Comparison of ENCODE assay signal across 9 cellular contexts in the genomic region with DNA sequence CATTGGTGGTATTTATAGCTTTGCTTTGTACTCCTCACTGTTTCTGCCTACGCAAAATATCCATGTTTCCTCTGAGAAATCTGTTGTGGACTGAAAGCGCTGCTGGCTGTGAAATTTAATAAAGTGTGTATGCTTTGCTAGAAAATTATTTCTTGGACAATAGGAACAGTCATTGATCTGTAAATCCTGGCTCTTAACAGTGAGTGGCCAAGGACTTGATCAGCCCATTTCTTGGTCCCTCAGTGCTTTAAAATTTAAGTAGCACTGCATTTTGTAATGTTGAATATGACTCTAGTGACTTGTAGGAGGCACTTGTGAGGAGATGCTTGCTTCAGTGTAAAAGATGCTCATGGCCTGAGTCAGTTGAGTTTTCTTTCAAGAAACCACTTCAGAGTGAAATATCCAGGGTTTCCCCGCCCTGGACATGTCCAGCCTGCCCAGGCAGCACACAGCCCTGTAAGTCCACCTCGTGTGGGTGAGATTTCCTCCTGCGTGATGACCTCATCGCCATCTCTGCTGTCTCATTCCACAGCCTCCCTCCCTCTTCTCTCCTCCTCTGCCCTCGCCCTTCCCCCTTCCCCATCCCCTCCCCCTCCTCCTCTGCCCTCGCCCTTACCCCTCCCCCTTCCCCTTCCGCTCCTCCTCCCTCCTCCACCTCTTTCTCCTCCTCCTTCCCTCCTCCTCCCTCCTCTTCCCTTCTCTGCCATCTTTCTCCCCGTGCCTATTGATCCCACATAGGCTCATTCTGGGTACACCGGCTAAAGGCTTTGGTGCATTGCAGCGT. TPM values are rescaled to one million over a fixed set of nuclear protein-coding genes. Genes with fewer than 3 reads are reported as not detected.
A peak's percentile ranks its signal among the peaks of the same experiment; 100 is the strongest.
DNase-seq lines count a peak whose midpoint lies in the region; ATAC-seq and TF ChIP-seq lines count a peak whose summit lies in the region.
"Had no signal": no experiment of that assay in that cellular context is flagged by ENCODE, and none has a peak within 500 bp of the region (broad histone marks: within the 10 kb centered on the region; RNA-seq: fewer than 3 reads in every experiment).

No MANE protein-coding gene starts in this region.

- no peak for ATAC-seq in HG02588 (IDR thresholded peaks at IDR 0.05; ENCODE audit: unreplicated experiment)

- H3K4me3 ChIP-seq in esophagus squamous epithelium (no peak overlapping the region), A673 (ENCODE audit: low read depth, low read length, poor library complexity, severe bottlenecking) (no peak overlapping the region), colonic mucosa (no peak overlapping the region)

- POLR2A ChIA-PET in A673 (lab: Charles Lee; ENCODE audit: low non-redundant PET), result no interaction called here

- TF ChIP-seq CTCF in esophagus squamous epithelium (IDR thresholded peaks at IDR 0.05), result no peak
- no peak for TF ChIP-seq CTCF in neural crest cell (conservative IDR thresholded peaks at IDR 0.05)
- TF ChIP-seq CTCF in A673 (conservative IDR thresholded peaks at IDR 0.05; ENCODE audit: low read depth, low read length), result no peak
- TF ChIP-seq CTCF in colonic mucosa (IDR thresholded peaks at IDR 0.05), result no peak

- CTCF ChIA-PET in A673 (lab: Charles Lee), result no interaction called here

- H3K9me3 Mint-ChIP-seq in neural crest cell, result no peaks in the 10 kb centered on the region
- H3K9me3 Mint-ChIP-seq: IgD-negative memory B cell had no signal

- H3K27ac ChIP-seq in esophagus squamous epithelium, result peak overlapping the region; percentile 39 to 79 (median 72)
- no peak overlapping the region for H3K27ac ChIP-seq in A673 (ENCODE audit: low read depth, low read length, poor library complexity, severe bottlenecking)
- H3K27ac ChIP-seq in colonic mucosa, result no peak overlapping the region

- no peak for TF ChIP-seq POLR2A in esophagus squamous epithelium (IDR thresholded peaks at IDR 0.05)

- 32% methylated on average over 11 to 12 of the region's 12 CpGs for WGBS in esophagus squamous epithelium, 2 donors

- intact Hi-C loops in esophagus squamous epithelium (cut with DNase I) (no loop called here), A673 (cut with micrococcal nuclease; ENCODE audit: unreplicated experiment) (no loop called here), colonic mucosa (cut with DNase I) (no loop called here)

- H3K36me3 ChIP-seq in esophagus squamous epithelium (peaks cover 0 to 39% (median 7%) of the 10 kb centered on the region in 3 donors), A673 (ENCODE audit: insufficient read depth, low read length, poor library complexity, severe bottlenecking) (peaks cover 3% of the 10 kb centered on the region), colonic mucosa (no peaks in the 10 kb centered on the region)

- peaks cover 54% of the 10 kb centered on the region for H3K4me1 Mint-ChIP-seq in neural crest cell

- H3K27ac Mint-ChIP-seq in neural crest cell (ENCODE audit: unreplicated experiment), result peak overlapping the region; percentile 95
- H3K27ac Mint-ChIP-seq: IgD-negative memory B cell had no signal

- H3K4me3 Mint-ChIP-seq in neural crest cell, result peak overlapping the region; percentile 47
- H3K4me3 Mint-ChIP-seq: IgD-negative memory B cell had no signal

- DNase-seq in ELR (ENCODE audit: low read depth) (peak; percentile 93), RKO (ENCODE audit: low spot score) (peak; percentile 48), esophagus squamous epithelium (lab: John Stamatoyannopoulos, UW) (no peak), neural crest cell (ENCODE audit: low read depth, low spot score) (peak; percentile 28), A673 (ENCODE audit: low spot score) (no peak), colonic mucosa (no peak)
- DNase-seq in activated T-cell treated with anti-CD3 and anti-CD28 coated beads, Interleukin-2, amount 50 U/mL, for 1 hour, result no peak

- H3K27me3 Mint-ChIP-seq in neural crest cell (ENCODE audit: low read depth), result no peaks in the 10 kb centered on the region
- H3K27me3 Mint-ChIP-seq: IgD-negative memory B cell had no signal

- no TSS peak for BruUV-seq in A673 (replicated peaks; lab: Mats Ljungman, UMichigan)

- peaks cover 2% of the 10 kb centered on the region for H3K36me3 Mint-ChIP-seq in neural crest cell (ENCODE audit: low read depth)

- H3K27me3 ChIP-seq in esophagus squamous epithelium (peaks cover 0 to 5% (median 0%) of the 10 kb centered on the region in 4 donors), A673 (replicated peaks; ENCODE audit: insufficient read depth, low read depth, low read length, poor library complexity) (no peaks in the 10 kb centered on the region), colonic mucosa (no peaks in the 10 kb centered on the region)

- no peak overlapping the region for H3K9ac ChIP-seq in colonic mucosa (ENCODE audit: low read depth in 2 of 2, low read length in 2 of 2)

- H3K9me3 ChIP-seq in esophagus squamous epithelium (no peaks in the 10 kb centered on the region), A673 (ENCODE audit: low read depth, low read length, poor library complexity, severe bottlenecking) (no peaks in the 10 kb centered on the region), colonic mucosa (no peaks in the 10 kb centered on the region)

- peaks cover 10 to 28% (median 20%) of the 10 kb centered on the region in 3 donors for H3K4me1 ChIP-seq in esophagus squamous epithelium
- H3K4me1 ChIP-seq in A673 (ENCODE audit: insufficient read depth, low read length, poor library complexity, severe bottlenecking), result no peaks in the 10 kb centered on the region
- no peaks in the 10 kb centered on the region for H3K4me1 ChIP-seq in colonic mucosa

RNA-seq across cellular contexts. Expression of gene NCS1, which starts 34.1 kb away (rescaled TPM):
- total RNA-seq in esophagus squamous epithelium, result 10 to 100 TPM in 3 of 4 donors, 1 to 10 TPM in 1; 9.3 to 31.3 (median 15.2) TPM
- 60.1 and 67.8 TPM in 2 replicates for total RNA-seq in neural crest cell
- 58.6 and 58.8 TPM in 2 replicates for total RNA-seq in A673 (2021)
- 10 to 100 TPM in 1 of 2 donors, 1 to 10 TPM in 1; 3.8 to 21.3 TPM for total RNA-seq in colonic mucosa

Comparison
In these comparisons a context has a peak if more than half of its experiments do, and no peak if none do; other contexts are left out.
1. DNase-seq: peak in ELR (single experiment), RKO (single experiment) and neural crest cell (single experiment); none in esophagus squamous epithelium (single experiment), A673 (single experiment), colonic mucosa (single experiment) and activated T-cell treated with anti-CD3 and anti-CD28 coated beads, Interleukin-2, amount 50 U/mL, for 1 hour (single experiment).
2. H3K27ac ChIP-seq: peak in esophagus squamous epithelium (4 of 4); none in A673 (single experiment) and colonic mucosa (single experiment).